In the genomic region with DNA sequence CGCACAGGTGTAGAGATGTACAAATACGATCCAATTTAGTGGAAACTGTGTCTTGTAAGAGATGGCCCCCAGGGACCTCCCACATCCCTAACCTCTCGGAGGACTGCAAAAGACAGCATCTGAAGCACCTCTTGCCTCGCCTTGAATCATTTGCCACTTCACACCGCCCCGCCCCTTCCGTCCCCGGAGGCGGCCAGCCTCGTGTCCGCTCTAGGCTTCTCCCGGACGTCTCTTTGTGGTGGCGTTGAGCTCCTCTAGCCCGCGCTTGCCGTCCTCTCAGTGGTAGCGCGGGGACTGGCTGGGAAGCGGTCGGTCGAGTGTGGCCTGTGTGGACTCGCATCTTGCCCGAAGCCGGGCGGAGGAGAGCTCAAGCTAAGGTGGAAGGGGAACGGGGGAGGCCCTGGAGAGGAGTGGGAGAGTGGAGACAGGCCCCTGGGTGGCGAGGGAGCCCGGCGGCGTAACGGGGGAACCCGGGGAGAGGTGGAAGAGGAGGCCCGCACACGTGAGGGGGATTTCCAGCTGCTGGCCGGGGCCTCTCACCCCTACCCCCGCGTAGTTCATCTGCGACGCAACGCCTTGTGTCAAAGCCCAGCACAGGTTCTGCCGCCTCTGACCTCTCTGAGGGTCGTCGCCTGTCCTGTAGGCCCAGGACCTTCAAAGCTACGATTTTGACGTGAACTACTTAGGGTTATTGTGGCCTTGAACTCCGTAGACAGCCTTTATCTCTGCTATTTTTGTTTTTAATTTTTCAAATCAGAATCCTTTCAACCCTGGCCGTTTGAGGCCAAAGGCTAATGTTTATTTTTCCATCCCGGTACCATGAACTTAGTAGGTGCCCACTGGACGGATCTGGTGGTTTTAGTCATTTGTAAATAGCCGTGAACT, we compare ENCODE assay signal across 8 cellular contexts. TPM values are rescaled to one million over a fixed set of nuclear protein-coding genes. Genes with fewer than 3 reads are reported as not detected.
A peak's percentile ranks its signal among the peaks of the same experiment; 100 is the strongest.
DNase-seq lines count a peak whose midpoint lies in the region; ATAC-seq and TF ChIP-seq lines count a peak whose summit lies in the region.

ARL14EP (plus strand) TSS at position 279 of the 885 bp plus-strand sequence. CDS start 7,845 bp downstream, outside the sequence.

- TF ChIP-seq CTCF in HFF-Myc (IDR thresholded peaks at IDR 0.05; ENCODE audit: low read depth, low read length, missing control alignments) (no peak), gastroesophageal sphincter (IDR thresholded peaks at IDR 0.05) (peak in 1 of 4 experiments; percentile 11)

- peak; percentile 98 for ATAC-seq in gastroesophageal sphincter

- CTCF ChIA-PET in activated naive CD4-positive, alpha-beta T cell treated with anti-CD3 and anti-CD28 coated beads, Interleukin-2, amount 10 ng/mL, durations not matched to agents 7 days and 5 days (lab: Charles Lee) = interaction anchor here (0.6 to 2.1 kb wide), 2 partner anchors 11 to 1904 kb away, joined by 3 to 8 read pairs; no protein-coding TSS in a partner anchor

- H3K27me3 Mint-ChIP-seq in activated naive CD4-positive, alpha-beta T cell treated with anti-CD3 and anti-CD28 coated beads, Interleukin-2, amount 10 ng/mL, durations not matched to agents 7 days and 5 days = peaks cover 11% of the 10 kb centered on the region

- peaks cover 17% of the 10 kb centered on the region for H3K36me3 Mint-ChIP-seq in activated naive CD4-positive, alpha-beta T cell treated with anti-CD3 and anti-CD28 coated beads, Interleukin-2, amount 10 ng/mL, durations not matched to agents 7 days and 5 days

- no peaks in the 10 kb centered on the region for H3K9me3 Mint-ChIP-seq in activated naive CD4-positive, alpha-beta T cell treated with anti-CD3 and anti-CD28 coated beads, Interleukin-2, amount 10 ng/mL, durations not matched to agents 7 days and 5 days

- H3K36me3 ChIP-seq in SK-N-MC (ENCODE audit: insufficient read depth, low read length) (peaks cover 14% of the 10 kb centered on the region), gastroesophageal sphincter (no peaks in the 10 kb centered on the region)

- no peaks in the 10 kb centered on the region for H3K27me3 ChIP-seq in gastroesophageal sphincter

- peak within 1 kb of the TSS; percentile 64 for H3K27ac ChIP-seq in SK-N-MC
- peak within 1 kb of the TSS; percentile 57 to 90 (median 88) for H3K27ac ChIP-seq in gastroesophageal sphincter

- 0% methylated on average over 13 of the region's 51 CpGs for WGBS in gastroesophageal sphincter (ENCODE audit: low coverage in 1 of 2), 2 donors

- peak within 1 kb of the TSS; percentile 99 for H3K9ac ChIP-seq in SK-N-MC (ENCODE audit: insufficient read length)

- peak within 1 kb of the TSS; percentile 98 for H3K4me3 Mint-ChIP-seq in activated naive CD4-positive, alpha-beta T cell treated with anti-CD3 and anti-CD28 coated beads, Interleukin-2, amount 10 ng/mL, durations not matched to agents 7 days and 5 days

- peak; percentile 88 to 90 for TF ChIP-seq POLR2A in gastroesophageal sphincter (IDR thresholded peaks at IDR 0.05)

- H3K9me3 ChIP-seq in SK-N-MC (ENCODE audit: low read depth, low read length) (no peaks in the 10 kb centered on the region), gastroesophageal sphincter (no peaks in the 10 kb centered on the region)

- peak within 1 kb of the TSS; percentile 60 for H3K4me3 ChIP-seq in HFF-Myc (replicated peaks; ENCODE audit: low read depth, low read length)
- H3K4me3 ChIP-seq in SK-N-MC = peak within 1 kb of the TSS; percentile 95
- peak within 1 kb of the TSS; percentile 60 to 71 for H3K4me3 ChIP-seq in gastroesophageal sphincter

- peaks cover 6 to 49% (median 16%) of the 10 kb centered on the region in 3 donors for H3K4me1 ChIP-seq in gastroesophageal sphincter

- peak within 1 kb of the TSS; percentile 97 for H3K27ac Mint-ChIP-seq in activated naive CD4-positive, alpha-beta T cell treated with anti-CD3 and anti-CD28 coated beads, Interleukin-2, amount 10 ng/mL, durations not matched to agents 7 days and 5 days

- peak; percentile 94 for DNase-seq in GM03348 (ENCODE audit: low spot score)
- DNase-seq in HFF-Myc (ENCODE audit: extremely low read depth, low read depth) = peak; percentile 87
- peak; percentile 95 for DNase-seq in NAMALWA (ENCODE audit: low spot score)
- DNase-seq in SK-N-MC (ENCODE audit: low read depth, low spot score) = peak; percentile 86
- peak; percentile 92 for DNase-seq in activated naive CD4-positive, alpha-beta T cell treated with anti-CD3 and anti-CD28 coated beads, Interleukin-2, amount 10 ng/mL, durations not matched to agents 7 days and 5 days
- DNase-seq in non-pigmented ciliary epithelial cell (ENCODE audit: low read depth) = peak; percentile 88
- peak; percentile 94 for DNase-seq in superior temporal gyrus (ENCODE audit: extremely low spot score)

- H3K4me1 Mint-ChIP-seq in activated naive CD4-positive, alpha-beta T cell treated with anti-CD3 and anti-CD28 coated beads, Interleukin-2, amount 10 ng/mL, durations not matched to agents 7 days and 5 days = peaks cover 52% of the 10 kb centered on the region

- no peak for TF ChIP-seq EP300 in gastroesophageal sphincter (IDR thresholded peaks at IDR 0.05)

RNA-seq across cellular contexts. Expression of gene ARL14EP, which starts in this region (rescaled TPM):
- 10 to 100 TPM; 20.7 to 38.8 (median 33.0) TPM for total RNA-seq in gastroesophageal sphincter

Comparison
In these comparisons a context has a peak if more than half of its experiments do, and no peak if none do; other contexts are left out.
1. Peak in every context shown above with its lines: DNase-seq, ATAC-seq, H3K4me3 ChIP-seq and H3K27ac ChIP-seq.